ENCODE assay signal across 2 cellular contexts in genomic region chr5:55429707-55430253, GRCh38.
A peak's percentile ranks its signal among the peaks of the same experiment; 100 is the strongest.
TF ChIP-seq lines count a peak whose summit lies in the region.

No MANE protein-coding gene starts in this region.

TF ChIP-seq in SK-N-SH, 30 proteins besides CTCF, POLR2A, EP300 and RAD21 (continued from another document):
- no peak for TF ChIP-seq USF1 (IDR thresholded peaks at IDR 0.05; ENCODE audit: borderline replicate concordance, low read depth)
- TF ChIP-seq EZH2phosphoT487 (IDR thresholded peaks at IDR 0.05; ENCODE audit: borderline replicate concordance, low read depth), result no peak
- no peak for TF ChIP-seq JUND (IDR thresholded peaks at IDR 0.05)
- TF ChIP-seq, protein P1, sequence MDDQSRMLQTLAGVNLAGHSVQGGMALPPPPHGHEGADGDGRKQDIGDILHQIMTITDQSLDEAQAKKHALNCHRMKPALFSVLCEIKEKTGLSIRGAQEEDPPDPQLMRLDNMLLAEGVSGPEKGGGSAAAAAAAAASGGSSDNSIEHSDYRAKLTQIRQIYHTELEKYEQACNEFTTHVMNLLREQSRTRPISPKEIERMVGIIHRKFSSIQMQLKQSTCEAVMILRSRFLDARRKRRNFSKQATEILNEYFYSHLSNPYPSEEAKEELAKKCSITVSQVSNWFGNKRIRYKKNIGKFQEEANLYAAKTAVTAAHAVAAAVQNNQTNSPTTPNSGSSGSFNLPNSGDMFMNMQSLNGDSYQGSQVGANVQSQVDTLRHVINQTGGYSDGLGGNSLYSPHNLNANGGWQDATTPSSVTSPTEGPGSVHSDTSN (IDR thresholded peaks at IDR 0.05), result no peak
- TF ChIP-seq RFX5 (IDR thresholded peaks at IDR 0.05; ENCODE audit: low read length), result no peak
- TF ChIP-seq SMC3 (IDR thresholded peaks at IDR 0.05; ENCODE audit: low read depth, low read length), result no peak
- no peak for TF ChIP-seq IRF3 (IDR thresholded peaks at IDR 0.05; ENCODE audit: low read depth, low read length)
- TF ChIP-seq, protein P2, sequence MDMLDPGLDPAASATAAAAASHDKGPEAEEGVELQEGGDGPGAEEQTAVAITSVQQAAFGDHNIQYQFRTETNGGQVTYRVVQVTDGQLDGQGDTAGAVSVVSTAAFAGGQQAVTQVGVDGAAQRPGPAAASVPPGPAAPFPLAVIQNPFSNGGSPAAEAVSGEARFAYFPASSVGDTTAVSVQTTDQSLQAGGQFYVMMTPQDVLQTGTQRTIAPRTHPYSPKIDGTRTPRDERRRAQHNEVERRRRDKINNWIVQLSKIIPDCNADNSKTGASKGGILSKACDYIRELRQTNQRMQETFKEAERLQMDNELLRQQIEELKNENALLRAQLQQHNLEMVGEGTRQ (IDR thresholded peaks at IDR 0.05; ENCODE audit: borderline replicate concordance, low read depth, low read length), result no peak
- TF ChIP-seq TEAD4 (IDR thresholded peaks at IDR 0.05; ENCODE audit: borderline replicate concordance, insufficient read depth), result no peak
- peak; percentile 33; the same call in 1 of the 2 replicates for TF ChIP-seq GATA2 (CRISPR knock-in tag; IDR thresholded peaks at IDR 0.05)
- no peak for TF ChIP-seq FOXJ3 (CRISPR knock-in tag; IDR thresholded peaks at IDR 0.05)
- no peak for TF ChIP-seq ELF1 (IDR thresholded peaks at IDR 0.05)
- no peak for TF ChIP-seq POLR2AphosphoS5 (IDR thresholded peaks at IDR 0.05; ENCODE audit: low read depth, low read length)
- no peak for TF ChIP-seq FOSL2 (IDR thresholded peaks at IDR 0.05; ENCODE audit: borderline replicate concordance, low read depth)
- no peak for TF ChIP-seq CHD2 (IDR thresholded peaks at IDR 0.05; ENCODE audit: low read length, partially characterized antibody)

TF ChIP-seq in SK-N-SH treated with all-trans-retinoic acid at 6 μM for 48 hours, 23 proteins besides CTCF, POLR2A, EP300 and RAD21 (continued from another document):
- TF ChIP-seq, protein P3, sequence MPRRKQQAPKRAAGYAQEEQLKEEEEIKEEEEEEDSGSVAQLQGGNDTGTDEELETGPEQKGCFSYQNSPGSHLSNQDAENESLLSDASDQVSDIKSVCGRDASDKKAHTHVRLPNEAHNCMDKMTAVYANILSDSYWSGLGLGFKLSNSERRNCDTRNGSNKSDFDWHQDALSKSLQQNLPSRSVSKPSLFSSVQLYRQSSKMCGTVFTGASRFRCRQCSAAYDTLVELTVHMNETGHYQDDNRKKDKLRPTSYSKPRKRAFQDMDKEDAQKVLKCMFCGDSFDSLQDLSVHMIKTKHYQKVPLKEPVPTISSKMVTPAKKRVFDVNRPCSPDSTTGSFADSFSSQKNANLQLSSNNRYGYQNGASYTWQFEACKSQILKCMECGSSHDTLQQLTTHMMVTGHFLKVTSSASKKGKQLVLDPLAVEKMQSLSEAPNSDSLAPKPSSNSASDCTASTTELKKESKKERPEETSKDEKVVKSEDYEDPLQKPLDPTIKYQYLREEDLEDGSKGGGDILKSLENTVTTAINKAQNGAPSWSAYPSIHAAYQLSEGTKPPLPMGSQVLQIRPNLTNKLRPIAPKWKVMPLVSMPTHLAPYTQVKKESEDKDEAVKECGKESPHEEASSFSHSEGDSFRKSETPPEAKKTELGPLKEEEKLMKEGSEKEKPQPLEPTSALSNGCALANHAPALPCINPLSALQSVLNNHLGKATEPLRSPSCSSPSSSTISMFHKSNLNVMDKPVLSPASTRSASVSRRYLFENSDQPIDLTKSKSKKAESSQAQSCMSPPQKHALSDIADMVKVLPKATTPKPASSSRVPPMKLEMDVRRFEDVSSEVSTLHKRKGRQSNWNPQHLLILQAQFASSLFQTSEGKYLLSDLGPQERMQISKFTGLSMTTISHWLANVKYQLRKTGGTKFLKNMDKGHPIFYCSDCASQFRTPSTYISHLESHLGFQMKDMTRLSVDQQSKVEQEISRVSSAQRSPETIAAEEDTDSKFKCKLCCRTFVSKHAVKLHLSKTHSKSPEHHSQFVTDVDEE (CRISPR knock-in tag; IDR thresholded peaks at IDR 0.05), result no peak
- TF ChIP-seq GLIS3 (CRISPR knock-in tag; IDR thresholded peaks at IDR 0.05), result no peak
TF ChIP-seq in SK-N-SH treated with all-trans-retinoic acid at 6 μM for 48 hours: peak in this region for 0.
